In genomic region chr3:129614435-129614834, GRCh38 we compare ENCODE assay signal across 26 cellular contexts. TPM values are rescaled to one million over a fixed set of nuclear protein-coding genes. Genes with fewer than 3 reads are reported as not detected.
DNase-seq lines count a peak whose midpoint lies in the region; ATAC-seq, FAIRE-seq and TF ChIP-seq lines count a peak whose summit lies in the region.
"Had no signal": no experiment of that assay in that cellular context is flagged by ENCODE, and none has a peak within 500 bp of the region (broad histone marks: within the 10 kb centered on the region; RNA-seq: fewer than 3 reads in every experiment).

No MANE protein-coding gene starts in this region.

- in situ Hi-C loops in HepG2 (cut with HindIII; ENCODE audit: extremely low pct_ligation_motif_present, low pct_unique_long_range_greater_than_20kb) = no loop called here

- H2AFZ ChIP-seq in HepG2 (ENCODE audit: low read length) = peak overlapping the region; percentile 51

- no peak for TF ChIP-seq EP300 in HepG2 (IDR thresholded peaks at IDR 0.05; ENCODE audit: low read depth in 2 of 2, low read length in 2 of 2)
- TF ChIP-seq EP300 in HepG2 (CRISPR knock-in tag; IDR thresholded peaks at IDR 0.05; ENCODE audit: borderline replicate concordance) = no peak

- POLR2A ChIA-PET in HepG2 (lab: Yijun Ruan, JAX) = interaction anchor here (1.0 to 3.8 kb wide), 3 partner anchors 12 to 18 kb away, joined by 3 to 26 read pairs (median 7); no protein-coding TSS in a partner anchor

- no peak overlapping the region for H3K9ac ChIP-seq in HepG2 (ENCODE audit: insufficient read depth, low read depth, low read length)
- H3K9ac ChIP-seq in skeletal muscle tissue (ENCODE audit: low read depth in 1 of 3, low read length in 3 of 3) = no peak overlapping the region
- H3K9ac ChIP-seq: KMS-11 had no signal

- no peaks in the 10 kb centered on the region for H4K20me1 ChIP-seq in HepG2 (ENCODE audit: insufficient read depth, low read length)

- no peaks in the 10 kb centered on the region for H3K79me2 ChIP-seq in HepG2 (ENCODE audit: insufficient read depth, low read length)

- H3K27me3 ChIP-seq in HepG2 (ENCODE audit: control insufficient read depth in 1 of 2, insufficient read depth in 2 of 2, low read length in 2 of 2) = no peaks in the 10 kb centered on the region; a peak in 1 of 5 replicates
- H3K27me3 ChIP-seq in skeletal muscle tissue (ENCODE audit: control insufficient read depth in 3 of 3, insufficient read depth in 3 of 3, low read length in 3 of 3) = peaks cover 0 to 2% (median 0%) of the 10 kb centered on the region in 3 donors

- DNase-seq in Right ventricle myocardium inferior (ENCODE audit: missing footprints) = peak; percentile 22
- DNase-seq in cardiac septum (ENCODE audit: low spot score) = no peak
- DNase-seq in HepG2 (ENCODE audit: low spot score) = no peak
- no peak for DNase-seq in ureter (ENCODE audit: low spot score)
- no peak for DNase-seq in RCC 7860 (ENCODE audit: low spot score)
- DNase-seq: activated CD4-positive, alpha-beta T cell treated with anti-CD3 and anti-CD28 coated beads for 36 hours; activated T-cell treated with anti-CD3 and anti-CD28 coated beads, Interleukin-2, amount 50 U/mL, for 1 hour; DMS53; effector CD8-positive, alpha-beta T cell; GOT3; immature natural killer cell; NCI-H146; NCI-H526; stimulated activated CD4-positive, alpha-beta T cell treated with anti-CD3 and anti-CD28 coated beads, Interleukin-2, amount 100 ng/mL, for 24 hours; T-helper 2 cell had no signal

- H3K4me1 ChIP-seq in HepG2 (ENCODE audit: insufficient read depth, low read length) (peaks cover 87% of the 10 kb centered on the region), skeletal muscle tissue (ENCODE audit: control insufficient read depth in 3 of 3, insufficient read depth in 3 of 3, low read length in 3 of 3) (peaks cover 44 to 76% (median 69%) of the 10 kb centered on the region in 3 donors)
- H3K4me1 ChIP-seq: prostate gland had no signal

- no peak for TF ChIP-seq RAD21 in HepG2 (CRISPR knock-in tag; IDR thresholded peaks at IDR 0.05)

- FAIRE-seq in HepG2 (lab: Jason Lieb, UNC) (no peak), RCC 7860 (lab: Jason Lieb, UNC) (no peak)
- FAIRE-seq: G401.6, HTR-8/SVneo, small intestine had no signal

- no peaks in the 10 kb centered on the region for H3K36me3 ChIP-seq in HepG2 (replicated peaks in 1 of 2; ENCODE audit: control insufficient read depth in 1 of 2, insufficient read depth in 2 of 2, low read length in 2 of 2)
- H3K36me3 ChIP-seq in skeletal muscle tissue (ENCODE audit: control insufficient read depth in 3 of 3, insufficient read depth in 3 of 3, low read length in 3 of 3) = no peaks in the 10 kb centered on the region
- H3K36me3 ChIP-seq: prostate gland had no signal

- no peaks in the 10 kb centered on the region for H3K9me3 ChIP-seq in HepG2 (ENCODE audit: low read length)
- no peaks in the 10 kb centered on the region for H3K9me3 ChIP-seq in skeletal muscle tissue (ENCODE audit: control insufficient read depth in 3 of 3, low read length in 3 of 3)
- H3K9me3 ChIP-seq: prostate gland had no signal

- TF ChIP-seq CTCF in HepG2 (CRISPR knock-in tag; IDR thresholded peaks at IDR 0.05) = no peak

- ATAC-seq in Right ventricle myocardium inferior (no peak), HepG2 (no peak), HG02870 (IDR thresholded peaks at IDR 0.05; ENCODE audit: unreplicated experiment) (no peak), HG03095 (IDR thresholded peaks at IDR 0.05; ENCODE audit: unreplicated experiment) (no peak)
- ATAC-seq: activated CD4-positive, alpha-beta T cell treated with anti-CD3 and anti-CD28 coated beads for 36 hours had no signal

- WGBS in HepG2 (ENCODE audit: low lambda C conversion rate) = 0% methylated on average over 1 of the region's 9 CpGs

- CTCF ChIA-PET in HepG2 (lab: Yijun Ruan, JAX; ENCODE audit: low intra/inter-chr PET ratio, low total read pairs) = no interaction called here

- BruUV-seq in HepG2 (replicated peaks; lab: Mats Ljungman, UMichigan) = no TSS peak

- H3K4me2 ChIP-seq in HepG2 (ENCODE audit: low read depth, low read length) = peak overlapping the region; percentile 69; the same call in 1 of the 2 replicates
- H3K4me2 ChIP-seq: KMS-11 had no signal

- H3K27ac ChIP-seq in HepG2 (ENCODE audit: extremely low read length, insufficient read depth, low read length) (no peak overlapping the region), skeletal muscle tissue (ENCODE audit: low read depth, low read length) (peak overlapping the region; percentile 60)
- H3K27ac ChIP-seq: 22Rv1, KMS-11, prostate gland, SK-N-MC had no signal

- H3K4me3 ChIP-seq in HepG2 (replicated peaks in 1 of 3; ENCODE audit: insufficient read depth in 1 of 3, low read depth in 2 of 3, low read length in 3 of 3) = no peak overlapping the region
- H3K4me3 ChIP-seq in skeletal muscle tissue (ENCODE audit: low read length in 3 of 3) = no peak overlapping the region
- H3K4me3 ChIP-seq: lung, prostate gland, SK-N-MC had no signal

- intact Hi-C loops in Right ventricle myocardium inferior (cut with DNase I) = no loop called here
- intact Hi-C loops in cardiac septum (cut with DNase I) = no loop called here
- intact Hi-C loops in HepG2 (cut with micrococcal nuclease; ENCODE audit: unreplicated experiment) = no loop called here

- no peak for TF ChIP-seq POLR2A in HepG2 (IDR thresholded peaks at IDR 0.05; ENCODE audit: insufficient read depth in 1 of 2, low read depth in 2 of 2, low read length in 2 of 2)

TF ChIP-seq in HepG2, 621 proteins besides CTCF, POLR2A, EP300 and RAD21 (continues in another document):
- TF ChIP-seq NFYC (CRISPR knock-in tag; IDR thresholded peaks at IDR 0.05) = no peak
- no peak for TF ChIP-seq ARNT (IDR thresholded peaks at IDR 0.05)
- no peak for TF ChIP-seq WIZ (CRISPR knock-in tag; IDR thresholded peaks at IDR 0.05)
- TF ChIP-seq TMF1 (CRISPR knock-in tag; IDR thresholded peaks at IDR 0.05; ENCODE audit: low read depth) = no peak
- no peak for TF ChIP-seq SNAPC5 (CRISPR knock-in tag; IDR thresholded peaks at IDR 0.05; ENCODE audit: borderline replicate concordance)
- TF ChIP-seq TRIM24 (CRISPR knock-in tag; IDR thresholded peaks at IDR 0.05) = no peak
- TF ChIP-seq ZNF703 (CRISPR knock-in tag; IDR thresholded peaks at IDR 0.05; ENCODE audit: borderline replicate concordance) = no peak
- TF ChIP-seq ZNF619 (CRISPR knock-in tag; IDR thresholded peaks at IDR 0.05) = no peak
- TF ChIP-seq HMGXB3 (CRISPR knock-in tag; IDR thresholded peaks at IDR 0.05; ENCODE audit: borderline replicate concordance) = no peak

RNA-seq across cellular contexts. Expression of gene PLXND1, which starts 8.0 kb away (rescaled TPM):
- 66.3 TPM for total RNA-seq in Right ventricle myocardium inferior
- total RNA-seq in cardiac septum = 54.8 TPM
- total RNA-seq in HepG2 (2016; rRNA removed; fragmentation: Illumina TruSeq; extraction: Trizol) = 15.9 and 25.3 TPM in 2 replicates
- 6.6 and 10.2 TPM in 2 replicates for total RNA-seq in HepG2 (2016; cell fraction: cytosol; rRNA removed; fragmentation: Illumina TruSeq; extraction: Trizol; ENCODE audit: low read depth)
- 17.4 and 18.7 TPM in 2 replicates for total RNA-seq in HepG2 (2016; cell fraction: insoluble cytoplasmic fraction; rRNA removed; fragmentation: Illumina TruSeq; extraction: Trizol)
- total RNA-seq in HepG2 (2016; cell fraction: membrane; rRNA removed; fragmentation: Illumina TruSeq; extraction: Trizol) = 20.1 and 23.5 TPM in 2 replicates
- 31.2 and 42.9 TPM in 2 replicates for total RNA-seq in HepG2 (2016; cell fraction: nucleus; rRNA removed; fragmentation: Illumina TruSeq; extraction: Trizol)
- 42.0 and 51.9 TPM in 2 replicates for polyA plus RNA-seq in HepG2 (2011; rRNA removed)
- polyA plus RNA-seq in HepG2 (2011; cell fraction: cytosol; rRNA removed) = 32.8 and 38.1 TPM in 2 replicates
- 227 and 266 TPM in 2 replicates for polyA plus RNA-seq in HepG2 (2011; cell fraction: nucleus; rRNA removed)
- polyA plus RNA-seq in HepG2 (2012) = 48.7 and 95.9 TPM in 2 replicates
- polyA plus RNA-seq in HepG2 (2016; cell fraction: cytosol; fragmentation: Illumina TruSeq; extraction: Trizol; ENCODE audit: low read depth) = 4.4 and 4.6 TPM in 2 replicates
- 20.5 and 26.7 TPM in 2 replicates for polyA plus RNA-seq in HepG2 (2016; cell fraction: insoluble cytoplasmic fraction; fragmentation: Illumina TruSeq; extraction: Trizol; ENCODE audit: low read depth)
- polyA plus RNA-seq in HepG2 (2016; cell fraction: membrane; fragmentation: Illumina TruSeq; extraction: Trizol; ENCODE audit: low read depth) = 14.3 and 14.5 TPM in 2 replicates
- polyA plus RNA-seq in HepG2 (2016; cell fraction: nucleus; fragmentation: Illumina TruSeq; extraction: Trizol; ENCODE audit: insufficient read depth, low read depth) = 87.9 and 89.2 TPM in 2 replicates
- 25.6 and 59.9 TPM in 2 replicates for polyA minus RNA-seq in HepG2 (2011; rRNA and poly(A)+ RNA removed; ENCODE audit: low replicate concordance)
- 30.9 and 54.1 TPM in 2 replicates for polyA minus RNA-seq in HepG2 (2011; cell fraction: cytosol; rRNA and poly(A)+ RNA removed)
- polyA minus RNA-seq in HepG2 (2011; cell fraction: nucleus; rRNA and poly(A)+ RNA removed) = 61.7 and 71.7 TPM in 2 replicates
- 92.4 TPM for total RNA-seq in skeletal muscle tissue
- total RNA-seq in ureter = 138 TPM
